9 cellular contexts compared by ENCODE assay signal in the genomic region with DNA sequence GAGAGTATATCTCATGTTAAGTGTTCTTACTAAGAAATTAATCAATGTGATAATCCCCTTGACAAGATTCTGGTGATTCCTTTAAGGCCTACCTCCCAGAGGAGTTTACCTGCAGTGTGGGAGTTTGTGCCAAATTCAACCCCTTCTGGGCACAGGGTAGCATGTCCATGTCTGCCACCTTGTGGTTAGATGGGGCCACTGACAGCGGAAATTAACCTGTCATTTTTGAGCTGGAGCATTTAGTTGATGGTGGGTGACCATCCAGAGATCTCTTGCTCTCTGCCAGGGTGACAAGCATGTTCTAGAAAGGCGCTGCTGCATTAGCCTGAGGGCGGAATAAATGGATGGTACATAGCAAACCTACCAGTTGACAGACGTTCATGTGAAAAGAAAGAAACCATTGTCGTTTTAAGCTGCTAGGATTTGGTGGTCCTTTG.
A peak's percentile ranks its signal among the peaks of the same experiment; 100 is the strongest.
DNase-seq lines count a peak whose midpoint lies in the region; ATAC-seq and FAIRE-seq lines count a peak whose summit lies in the region.
"Had no signal": no experiment of that assay in that cellular context is flagged by ENCODE, and none has a peak within 500 bp of the region (broad histone marks: within the 10 kb centered on the region; RNA-seq: fewer than 3 reads in every experiment).

No MANE protein-coding gene starts in this region.

- peak; percentile 58 for FAIRE-seq in RCC 7860 (lab: Jason Lieb, UNC)
- FAIRE-seq: endometrium had no signal

- ATAC-seq in GM21447 (IDR thresholded peaks at IDR 0.05; ENCODE audit: unreplicated experiment) (peak; percentile 92), GM19328 (IDR thresholded peaks at IDR 0.05; ENCODE audit: unreplicated experiment) (no peak)

- intact Hi-C loops in head of caudate nucleus (cut with DNase I): no loop called here

- DNase-seq in Daoy (ENCODE audit: low read depth) (peak; percentile 20), HPDE6-E6E7 (ENCODE audit: extremely low spot score) (peak; percentile 42), RCC 7860 (ENCODE audit: low spot score) (peak; percentile 49), head of caudate nucleus (peak in 28 of 42 donors; percentile 3 to 71 (median 26)), smooth muscle cell of the brain vasculature (ENCODE audit: low read depth, low spot score) (peak; percentile 2)
- DNase-seq in activated T-helper 9 cell treated with anti-CD3 and anti-CD28 coated beads, Interleukin-2, amount 50 U/mL, for 16 hours (ENCODE audit: low read depth): peak; percentile 27
